In the genomic region with DNA sequence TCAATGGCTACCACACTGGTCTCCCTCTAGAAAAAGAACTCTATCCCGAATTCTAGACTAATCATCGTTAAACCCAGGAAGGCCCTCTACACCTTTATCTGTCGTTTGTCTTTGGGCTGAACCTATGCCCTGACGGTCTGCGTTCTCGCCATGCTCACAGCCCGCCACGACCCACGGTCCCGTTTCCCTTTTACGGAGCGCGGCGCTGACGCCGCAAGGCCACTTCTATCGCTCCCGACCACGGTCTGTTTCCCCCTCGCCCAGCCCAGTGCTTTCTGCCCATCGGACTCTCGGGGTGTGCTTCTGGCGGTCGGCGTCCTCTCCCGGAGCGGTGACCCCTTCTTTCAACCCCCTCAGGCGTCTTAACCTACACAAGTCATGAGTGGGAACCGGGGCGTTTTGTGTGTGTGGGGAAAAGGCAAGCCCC, we compare ENCODE assay signal across 9 cellular contexts. TPM values are rescaled to one million over a fixed set of nuclear protein-coding genes. Genes with fewer than 3 reads are reported as not detected.
DNase-seq lines count a peak whose midpoint lies in the region; ATAC-seq, FAIRE-seq and TF ChIP-seq lines count a peak whose summit lies in the region.
"Had no signal": no experiment of that assay in that cellular context is flagged by ENCODE, and none has a peak within 500 bp of the region (broad histone marks: within the 10 kb centered on the region; RNA-seq: fewer than 3 reads in every experiment).

No MANE protein-coding gene starts in this region.

- TF ChIP-seq CTCF in GM06990 (IDR thresholded peaks at IDR 0.05; ENCODE audit: insufficient read depth, low read length, poor library complexity, severe bottlenecking) (no peak), MM.1S (IDR thresholded peaks at IDR 0.05; ENCODE audit: low read length) (no peak), HepG2 (CRISPR knock-in tag; IDR thresholded peaks at IDR 0.05) (no peak)

- peaks cover 15% of the 10 kb centered on the region for H3K4me1 ChIP-seq in HAP-1
- H3K4me1 ChIP-seq in MM.1S (ENCODE audit: low read length): peaks cover 9% of the 10 kb centered on the region
- peaks cover 37% of the 10 kb centered on the region for H3K4me1 ChIP-seq in HepG2 (ENCODE audit: insufficient read depth, low read length)

- H2AFZ ChIP-seq in MM.1S (ENCODE audit: low read length) (peak overlapping the region; percentile 81), HepG2 (ENCODE audit: low read length) (no peak overlapping the region)

- no TSS peak for BruUV-seq in HepG2 (replicated peaks; lab: Mats Ljungman, UMichigan)

- no peak overlapping the region for H3K27ac ChIP-seq in MM.1S (ENCODE audit: low read length)
- peak overlapping the region; percentile 76 for H3K27ac ChIP-seq in cingulate gyrus (ENCODE audit: low read depth, low read length)
- peak overlapping the region; percentile 99 for H3K27ac ChIP-seq in HepG2 (ENCODE audit: extremely low read length, insufficient read depth, low read length)

- H3F3A ChIP-seq in MM.1S (ENCODE audit: insufficient read depth, low read length): peaks cover 9% of the 10 kb centered on the region; the same call in 1 of the 2 replicates

- in situ Hi-C loops in HAP-1 (cut with MboI; ENCODE audit: low sequenced_read_pairs) (loop anchor here (10.0 kb wide), 1 partner anchor 123 kb away; no protein-coding TSS in a partner anchor), HepG2 (cut with HindIII; ENCODE audit: extremely low pct_ligation_motif_present, low pct_unique_long_range_greater_than_20kb) (loop anchor here (5.0 kb wide), 2 partner anchors 51 to 136 kb away; a partner anchor contains a TSS)

- H3K36me3 ChIP-seq in GM06990 (ENCODE audit: control insufficient read depth, insufficient read depth, low read length) (no peaks in the 10 kb centered on the region), HAP-1 (replicated peaks) (peaks cover under 1% of the 10 kb centered on the region; the same call in 1 of the 2 replicates), MM.1S (replicated peaks; ENCODE audit: insufficient read depth, low read length) (no peaks in the 10 kb centered on the region), HepG2 (replicated peaks in 1 of 2; ENCODE audit: control insufficient read depth in 1 of 2, insufficient read depth in 2 of 2, low read length in 2 of 2) (no peaks in the 10 kb centered on the region)

- CTCF ChIA-PET in HepG2 (lab: Yijun Ruan, JAX; ENCODE audit: low intra/inter-chr PET ratio, low total read pairs): interaction anchor here (1.0 kb wide), 1 partner anchor 12 kb away, joined by 3 read pairs; no protein-coding TSS in a partner anchor

- H3K4me3 ChIP-seq in GM06990 (replicated peaks; ENCODE audit: low read depth, low read length) (peak overlapping the region; percentile 99), HAP-1 (peak overlapping the region; percentile 73), MM.1S (ENCODE audit: low read length) (peak overlapping the region; percentile 98), HepG2 (replicated peaks in 1 of 3; ENCODE audit: insufficient read depth in 1 of 3, low read depth in 2 of 3, low read length in 3 of 3) (peak overlapping the region; percentile 89 to 97 (median 89))

- peak; percentile 74 for DNase-seq in GM06990 (ENCODE audit: extremely low read depth, insufficient read length)
- DNase-seq in HAP-1 (ENCODE audit: low spot score in 2 of 2): peak in 1 of 2 experiments; percentile 58
- peak; percentile 35 for DNase-seq in MM.1S
- peak; percentile 33 to 46 for DNase-seq in activated CD4-positive, alpha-beta T cell treated with anti-CD3 and anti-CD28 coated beads for 4 hours
- peak; percentile 15 for DNase-seq in HepG2 (ENCODE audit: low spot score)
- DNase-seq in stimulated activated CD4-positive, alpha-beta T cell treated with anti-CD3 and anti-CD28 coated beads, Interleukin-2, amount 100 ng/mL, for 48 hours: peak; percentile 36 to 42
- no peak for DNase-seq in NCI-H2107 treated with DMSO at 0.1 percent for 48 hours (lab: John Stamatoyannopoulos, UW; ENCODE audit: unreplicated experiment)

- H3K9ac ChIP-seq in MM.1S (ENCODE audit: low read length): peak overlapping the region; percentile 71; the same call in 1 of the 2 replicates
- H3K9ac ChIP-seq in HepG2 (ENCODE audit: insufficient read depth, low read depth, low read length): peak overlapping the region; percentile 98

- H3K4me2 ChIP-seq in MM.1S (ENCODE audit: low read depth, low read length): peak overlapping the region; percentile 78
- H3K4me2 ChIP-seq in HepG2 (ENCODE audit: low read depth, low read length): peak overlapping the region; percentile 84

- TF ChIP-seq EP300 in HepG2 (IDR thresholded peaks at IDR 0.05; ENCODE audit: low read depth in 2 of 2, low read length in 2 of 2) (no peak), HepG2 (CRISPR knock-in tag; IDR thresholded peaks at IDR 0.05; ENCODE audit: borderline replicate concordance) (no peak)

- H3K9me3 ChIP-seq in HAP-1 (no peaks in the 10 kb centered on the region), MM.1S (replicated peaks; ENCODE audit: insufficient read depth, low read length) (no peaks in the 10 kb centered on the region), HepG2 (ENCODE audit: low read length) (no peaks in the 10 kb centered on the region)

- POLR2A ChIA-PET in HepG2 (lab: Yijun Ruan, JAX): interaction anchor here (0.6 to 2.4 kb wide), 8 partner anchors 9 to 1701 kb away, joined by 3 to 21 read pairs (median 6); a partner anchor contains a TSS

- H3K79me2 ChIP-seq in MM.1S (ENCODE audit: low read length): peaks cover 12% of the 10 kb centered on the region; the same call in 1 of the 2 replicates
- H3K79me2 ChIP-seq in HepG2 (ENCODE audit: insufficient read depth, low read length): peaks cover 6% of the 10 kb centered on the region

- H4K20me1 ChIP-seq in MM.1S (ENCODE audit: insufficient read depth, low read length) (no peaks in the 10 kb centered on the region), HepG2 (ENCODE audit: insufficient read depth, low read length) (no peaks in the 10 kb centered on the region)

- intact Hi-C loops in HepG2 (cut with micrococcal nuclease; ENCODE audit: unreplicated experiment): loop anchor here (2.0 to 5.0 kb wide), 3 partner anchors 76 to 175 kb away; a partner anchor contains a TSS

- no peak for TF ChIP-seq RAD21 in HepG2 (CRISPR knock-in tag; IDR thresholded peaks at IDR 0.05)

- 0 out of 4 replicates have a peak, but pooled peaks of 1 of the 2 experiments have one; percentile 1 for TF ChIP-seq POLR2A in HepG2 (IDR thresholded peaks at IDR 0.05; ENCODE audit: insufficient read depth in 1 of 2, low read depth in 2 of 2, low read length in 2 of 2)

- no peaks in the 10 kb centered on the region for H3K27me3 ChIP-seq in GM06990 (replicated peaks; ENCODE audit: control insufficient read depth, insufficient read depth, low read length)
- H3K27me3 ChIP-seq in HAP-1 (ENCODE audit: low read depth): no peaks in the 10 kb centered on the region
- H3K27me3 ChIP-seq in MM.1S (replicated peaks; ENCODE audit: insufficient read depth, low read length): no peaks in the 10 kb centered on the region
- H3K27me3 ChIP-seq in HepG2 (ENCODE audit: control insufficient read depth in 1 of 2, insufficient read depth in 2 of 2, low read length in 2 of 2): no peaks in the 10 kb centered on the region; a peak in 1 of 5 replicates

- ATAC-seq in HepG2: peak; percentile 57

- no peaks in the 10 kb centered on the region for H3K9me2 ChIP-seq in MM.1S (replicated peaks; ENCODE audit: insufficient read depth, low read length)

- FAIRE-seq in HepG2 (lab: Jason Lieb, UNC): no peak
- FAIRE-seq: islet of Langerhans had no signal

- WGBS in HepG2 (ENCODE audit: low lambda C conversion rate): 2% methylated on average over 23 of the region's 30 CpGs

TF ChIP-seq in HepG2, 621 proteins besides CTCF, POLR2A, EP300 and RAD21 (continues in another document):
- no peak for TF ChIP-seq RFX3 (CRISPR knock-in tag; IDR thresholded peaks at IDR 0.05)
- 0 out of 2 replicates have a peak, but pooled peaks have one; percentile 11 for TF ChIP-seq ZNF292 (CRISPR knock-in tag; IDR thresholded peaks at IDR 0.05; ENCODE audit: borderline replicate concordance, low read depth)
- no peak for TF ChIP-seq STAT5B (CRISPR knock-in tag; IDR thresholded peaks at IDR 0.05)
- TF ChIP-seq, protein P1, sequence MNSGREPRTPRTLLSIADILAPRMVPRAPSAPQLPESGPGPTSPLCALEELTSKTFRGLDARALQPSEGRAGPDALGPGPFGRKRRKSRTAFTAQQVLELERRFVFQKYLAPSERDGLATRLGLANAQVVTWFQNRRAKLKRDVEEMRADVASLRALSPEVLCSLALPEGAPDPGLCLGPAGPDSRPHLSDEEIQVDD (CRISPR knock-in tag; IDR thresholded peaks at IDR 0.05; ENCODE audit: borderline replicate concordance): no peak
- no peak for TF ChIP-seq ZSCAN29 (CRISPR knock-in tag; conservative IDR thresholded peaks at IDR 0.05)
- no peak for TF ChIP-seq CREB1 (IDR thresholded peaks at IDR 0.05)
- no peak for TF ChIP-seq CREB1 (CRISPR knock-in tag; IDR thresholded peaks at IDR 0.05)

RNA-seq across cellular contexts. Expression of a gene that starts 1.0 kb away (rescaled TPM):
- 13.5 and 16.5 TPM in 2 replicates for total RNA-seq in HepG2 (2016; rRNA removed; fragmentation: Illumina TruSeq; extraction: Trizol)
- total RNA-seq in HepG2 (2016; cell fraction: cytosol; rRNA removed; fragmentation: Illumina TruSeq; extraction: Trizol; ENCODE audit: low read depth): 4.0 and 4.1 TPM in 2 replicates
- 13.8 and 16.2 TPM in 2 replicates for total RNA-seq in HepG2 (2016; cell fraction: insoluble cytoplasmic fraction; rRNA removed; fragmentation: Illumina TruSeq; extraction: Trizol)
- 8.1 and 8.7 TPM in 2 replicates for total RNA-seq in HepG2 (2016; cell fraction: membrane; rRNA removed; fragmentation: Illumina TruSeq; extraction: Trizol)
- total RNA-seq in HepG2 (2016; cell fraction: nucleus; rRNA removed; fragmentation: Illumina TruSeq; extraction: Trizol): 8.0 and 8.6 TPM in 2 replicates
- polyA plus RNA-seq in HepG2 (2011; rRNA removed): 2.0 and 3.0 TPM in 2 replicates
- polyA plus RNA-seq in HepG2 (2011; cell fraction: cytosol; rRNA removed): 1.8 and 2.4 TPM in 2 replicates
- polyA plus RNA-seq in HepG2 (2011; cell fraction: nucleus; rRNA removed): 1.9 and 2.2 TPM in 2 replicates
- polyA plus RNA-seq in HepG2 (2012): 5.6 and 8.8 TPM in 2 replicates
- polyA plus RNA-seq in HepG2 (2016; cell fraction: cytosol; fragmentation: Illumina TruSeq; extraction: Trizol; ENCODE audit: low read depth): 5.2 and 5.7 TPM in 2 replicates
- 21.2 and 22.6 TPM in 2 replicates for polyA plus RNA-seq in HepG2 (2016; cell fraction: insoluble cytoplasmic fraction; fragmentation: Illumina TruSeq; extraction: Trizol; ENCODE audit: low read depth)
- 7.6 and 8.0 TPM in 2 replicates for polyA plus RNA-seq in HepG2 (2016; cell fraction: membrane; fragmentation: Illumina TruSeq; extraction: Trizol; ENCODE audit: low read depth)
- polyA plus RNA-seq in HepG2 (2016; cell fraction: nucleus; fragmentation: Illumina TruSeq; extraction: Trizol; ENCODE audit: insufficient read depth, low read depth): 13.9 and 16.8 TPM in 2 replicates
- 2.0 and 2.8 TPM in 2 replicates for polyA minus RNA-seq in HepG2 (2011; rRNA and poly(A)+ RNA removed; ENCODE audit: low replicate concordance)
- polyA minus RNA-seq in HepG2 (2011; cell fraction: cytosol; rRNA and poly(A)+ RNA removed): 3.9 and 4.3 TPM in 2 replicates
- polyA minus RNA-seq in HepG2 (2011; cell fraction: nucleus; rRNA and poly(A)+ RNA removed): 2.0 and 2.7 TPM in 2 replicates
